In genomic region chr15:80870893-80871292, GRCh38 we compare ENCODE assay signal across 2 cellular contexts.
TF ChIP-seq lines count a peak whose summit lies in the region.

No MANE protein-coding gene starts in this region.

TF ChIP-seq in liver, 16 proteins besides CTCF, POLR2A, EP300 and RAD21:
- TF ChIP-seq ZBTB33 (IDR thresholded peaks at IDR 0.05) (no peak), REST (IDR thresholded peaks at IDR 0.05) (peak; percentile 89)

TF ChIP-seq in HepG2, 621 proteins besides CTCF, POLR2A, EP300 and RAD21:
- TF ChIP-seq ZNF180 (CRISPR knock-in tag; IDR thresholded peaks at IDR 0.05; ENCODE audit: borderline replicate concordance, low read depth) (no peak), ELF3 (CRISPR knock-in tag; IDR thresholded peaks at IDR 0.05) (no peak), NPAS2 (CRISPR knock-in tag; IDR thresholded peaks at IDR 0.05; ENCODE audit: borderline replicate concordance) (no peak), SMAD3 (CRISPR knock-in tag; IDR thresholded peaks at IDR 0.05) (no peak)
